ENCODE assay signal across 9 cellular contexts in genomic region chr1:234981758-234982157, GRCh38.
DNase-seq lines count a peak whose midpoint lies in the region; ATAC-seq and TF ChIP-seq lines count a peak whose summit lies in the region.
"Had no signal": no experiment of that assay in that cellular context is flagged by ENCODE, and none has a peak within 500 bp of the region (broad histone marks: within the 10 kb centered on the region; RNA-seq: fewer than 3 reads in every experiment).

No MANE protein-coding gene starts in this region.

- H3K27ac Mint-ChIP-seq in Calu3 (ENCODE audit: unreplicated experiment), result peak overlapping the region; percentile 97
- H3K27ac Mint-ChIP-seq in CD8-positive, alpha-beta memory T cell, result peak overlapping the region in 1 of 8 donors; percentile 83

- H3K36me3 ChIP-seq in duodenal mucosa (ENCODE audit: control insufficient read depth in 1 of 2, insufficient read depth in 2 of 2, low read length in 2 of 2) (no peaks in the 10 kb centered on the region), sigmoid colon (no peaks in the 10 kb centered on the region)
- H3K36me3 ChIP-seq in CD8-positive, alpha-beta memory T cell (ENCODE audit: insufficient read depth, low read length), result no peaks in the 10 kb centered on the region

- no peaks in the 10 kb centered on the region for H3K27me3 ChIP-seq in duodenal mucosa (ENCODE audit: control insufficient read depth in 1 of 2, insufficient read depth in 2 of 2, low read length in 2 of 2)
- H3K27me3 ChIP-seq in sigmoid colon, result no peaks in the 10 kb centered on the region
- no peaks in the 10 kb centered on the region for H3K27me3 ChIP-seq in CD8-positive, alpha-beta memory T cell (ENCODE audit: insufficient read depth, low read length, poor library complexity, severe bottlenecking)

- CTCF ChIA-PET in Calu3 (lab: Charles Lee), result interaction anchor here (1.7 kb wide), 1 partner anchor 102 kb away, joined by 4 read pairs; no protein-coding TSS in a partner anchor
- CTCF ChIA-PET in RWPE1 (lab: Yijun Ruan, JAX), result no interaction called here
- CTCF ChIA-PET in CD8-positive, alpha-beta memory T cell (lab: Charles Lee), result no interaction called here

- no peak overlapping the region for H3K9ac ChIP-seq in duodenal mucosa (ENCODE audit: low read depth in 1 of 2, low read length in 2 of 2)

- no peaks in the 10 kb centered on the region for H3K9me3 Mint-ChIP-seq in Calu3 (ENCODE audit: low read depth, unreplicated experiment)
- no peaks in the 10 kb centered on the region for H3K9me3 Mint-ChIP-seq in CD8-positive, alpha-beta memory T cell

- intact Hi-C loops in Calu3 (cut with micrococcal nuclease; ENCODE audit: unreplicated experiment), result loop anchor here (5.0 kb wide), 1 partner anchor 259 kb away; no protein-coding TSS in a partner anchor
- intact Hi-C loops in sigmoid colon (cut with DNase I), result no loop called here

- no peak for TF ChIP-seq EP300 in sigmoid colon (IDR thresholded peaks at IDR 0.05)

- 79 to 83% methylated on average over 2 of the region's 2 CpGs for WGBS in sigmoid colon, 2 donors

- no peak for ATAC-seq in HG02588 (IDR thresholded peaks at IDR 0.05; ENCODE audit: unreplicated experiment)
- ATAC-seq in HG03175 (IDR thresholded peaks at IDR 0.05; ENCODE audit: unreplicated experiment), result no peak

- no peak for DNase-seq in Calu3
- DNase-seq in RWPE1 (ENCODE audit: low spot score), result no peak
- DNase-seq in sigmoid colon, result peak; percentile 39
- DNase-seq in NCI-H2081 treated with DMSO at 0.1 percent for 48 hours (lab: John Stamatoyannopoulos, UW), result no peak
- no peak for DNase-seq in CD8-positive, alpha-beta memory T cell
- DNase-seq: NCI-H524 had no signal

- no peak overlapping the region for H3K4me3 Mint-ChIP-seq in Calu3 (ENCODE audit: low read depth, unreplicated experiment)
- H3K4me3 Mint-ChIP-seq in CD8-positive, alpha-beta memory T cell, result no peak overlapping the region

- no peak for TF ChIP-seq POLR2A in sigmoid colon (IDR thresholded peaks at IDR 0.05)

- peak overlapping the region; percentile 97 for H3K27ac ChIP-seq in RWPE1
- peak overlapping the region; percentile 92 for H3K27ac ChIP-seq in duodenal mucosa (ENCODE audit: low read depth, low read length)
- peak overlapping the region; percentile 82 to 96 (median 86) for H3K27ac ChIP-seq in sigmoid colon
- no peak overlapping the region for H3K27ac ChIP-seq in CD8-positive, alpha-beta memory T cell (ENCODE audit: low read depth, low read length)

- H3K9me3 ChIP-seq in duodenal mucosa (ENCODE audit: control insufficient read depth in 1 of 2, low read length in 2 of 2), result no peaks in the 10 kb centered on the region
- no peaks in the 10 kb centered on the region for H3K9me3 ChIP-seq in sigmoid colon
- no peaks in the 10 kb centered on the region for H3K9me3 ChIP-seq in CD8-positive, alpha-beta memory T cell (ENCODE audit: low read length)

- H3K27me3 Mint-ChIP-seq in Calu3 (ENCODE audit: unreplicated experiment), result no peaks in the 10 kb centered on the region
- no peaks in the 10 kb centered on the region for H3K27me3 Mint-ChIP-seq in CD8-positive, alpha-beta memory T cell

- peaks cover 30% of the 10 kb centered on the region for H3K36me3 Mint-ChIP-seq in Calu3 (ENCODE audit: insufficient read depth, unreplicated experiment)
- H3K36me3 Mint-ChIP-seq in CD8-positive, alpha-beta memory T cell, result no peaks in the 10 kb centered on the region

- H3K4me1 Mint-ChIP-seq in Calu3 (ENCODE audit: low read depth, unreplicated experiment), result peaks cover 64% of the 10 kb centered on the region
- H3K4me1 Mint-ChIP-seq in CD8-positive, alpha-beta memory T cell, result peaks cover 43 to 67% (median 65%) of the 10 kb centered on the region in 3 donors

- BruUV-seq in Calu3 (replicated peaks; lab: Mats Ljungman, UMichigan), result no TSS peak

- TF ChIP-seq CTCF in Calu3 (IDR thresholded peaks at IDR 0.05; ENCODE audit: unreplicated experiment) (no peak), RWPE1 (conservative IDR thresholded peaks at IDR 0.05; ENCODE audit: low read depth) (no peak), sigmoid colon (IDR thresholded peaks at IDR 0.05) (no peak)

- POLR2A ChIA-PET in RWPE1 (lab: Yijun Ruan, JAX; ENCODE audit: low non-redundant PET), result no interaction called here
- POLR2A ChIA-PET in CD8-positive, alpha-beta memory T cell (lab: Charles Lee), result no interaction called here

- H3K4me3 ChIP-seq in duodenal mucosa (ENCODE audit: low read depth in 1 of 2, low read length in 2 of 2) (no peak overlapping the region), sigmoid colon (no peak overlapping the region)
- H3K4me3 ChIP-seq in CD8-positive, alpha-beta memory T cell (ENCODE audit: low read length), result no peak overlapping the region

- H3K4me1 ChIP-seq in duodenal mucosa (ENCODE audit: control insufficient read depth in 1 of 2, insufficient read depth in 2 of 2, low read length in 2 of 2), result peaks cover 60 to 63% of the 10 kb centered on the region in 2 donors
- H3K4me1 ChIP-seq in sigmoid colon, result peaks cover 0 to 71% (median 68%) of the 10 kb centered on the region in 4 donors
- H3K4me1 ChIP-seq in CD8-positive, alpha-beta memory T cell (ENCODE audit: insufficient read depth, low read length), result peaks cover 42% of the 10 kb centered on the region
